In the genomic region with DNA sequence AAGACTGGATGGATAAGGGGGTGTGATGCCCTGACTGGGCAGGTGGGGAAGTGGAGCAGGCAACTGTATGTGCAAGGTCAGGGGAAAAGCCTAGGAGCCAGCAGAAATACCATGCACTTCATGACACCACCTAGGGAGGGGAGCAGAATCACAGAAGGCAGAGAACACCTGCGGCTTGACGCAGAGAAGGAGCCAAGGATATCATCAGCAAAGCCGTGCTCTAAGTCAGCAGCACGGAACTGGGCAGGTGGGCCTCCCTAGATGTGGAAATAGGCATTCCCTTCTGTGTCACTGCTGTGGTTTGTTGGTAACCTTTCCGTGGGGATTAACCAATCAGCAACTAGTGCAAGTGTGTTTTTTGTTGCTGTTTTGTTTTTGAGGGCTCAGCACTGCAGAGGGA, we compare ENCODE assay signal across 1 cellular context.
TF ChIP-seq lines count a peak whose summit lies in the region.

No MANE protein-coding gene starts in this region.

TF ChIP-seq in GM23338, 12 proteins besides CTCF, POLR2A, EP300 and RAD21 (continued from another document):
- TF ChIP-seq, protein P1, sequence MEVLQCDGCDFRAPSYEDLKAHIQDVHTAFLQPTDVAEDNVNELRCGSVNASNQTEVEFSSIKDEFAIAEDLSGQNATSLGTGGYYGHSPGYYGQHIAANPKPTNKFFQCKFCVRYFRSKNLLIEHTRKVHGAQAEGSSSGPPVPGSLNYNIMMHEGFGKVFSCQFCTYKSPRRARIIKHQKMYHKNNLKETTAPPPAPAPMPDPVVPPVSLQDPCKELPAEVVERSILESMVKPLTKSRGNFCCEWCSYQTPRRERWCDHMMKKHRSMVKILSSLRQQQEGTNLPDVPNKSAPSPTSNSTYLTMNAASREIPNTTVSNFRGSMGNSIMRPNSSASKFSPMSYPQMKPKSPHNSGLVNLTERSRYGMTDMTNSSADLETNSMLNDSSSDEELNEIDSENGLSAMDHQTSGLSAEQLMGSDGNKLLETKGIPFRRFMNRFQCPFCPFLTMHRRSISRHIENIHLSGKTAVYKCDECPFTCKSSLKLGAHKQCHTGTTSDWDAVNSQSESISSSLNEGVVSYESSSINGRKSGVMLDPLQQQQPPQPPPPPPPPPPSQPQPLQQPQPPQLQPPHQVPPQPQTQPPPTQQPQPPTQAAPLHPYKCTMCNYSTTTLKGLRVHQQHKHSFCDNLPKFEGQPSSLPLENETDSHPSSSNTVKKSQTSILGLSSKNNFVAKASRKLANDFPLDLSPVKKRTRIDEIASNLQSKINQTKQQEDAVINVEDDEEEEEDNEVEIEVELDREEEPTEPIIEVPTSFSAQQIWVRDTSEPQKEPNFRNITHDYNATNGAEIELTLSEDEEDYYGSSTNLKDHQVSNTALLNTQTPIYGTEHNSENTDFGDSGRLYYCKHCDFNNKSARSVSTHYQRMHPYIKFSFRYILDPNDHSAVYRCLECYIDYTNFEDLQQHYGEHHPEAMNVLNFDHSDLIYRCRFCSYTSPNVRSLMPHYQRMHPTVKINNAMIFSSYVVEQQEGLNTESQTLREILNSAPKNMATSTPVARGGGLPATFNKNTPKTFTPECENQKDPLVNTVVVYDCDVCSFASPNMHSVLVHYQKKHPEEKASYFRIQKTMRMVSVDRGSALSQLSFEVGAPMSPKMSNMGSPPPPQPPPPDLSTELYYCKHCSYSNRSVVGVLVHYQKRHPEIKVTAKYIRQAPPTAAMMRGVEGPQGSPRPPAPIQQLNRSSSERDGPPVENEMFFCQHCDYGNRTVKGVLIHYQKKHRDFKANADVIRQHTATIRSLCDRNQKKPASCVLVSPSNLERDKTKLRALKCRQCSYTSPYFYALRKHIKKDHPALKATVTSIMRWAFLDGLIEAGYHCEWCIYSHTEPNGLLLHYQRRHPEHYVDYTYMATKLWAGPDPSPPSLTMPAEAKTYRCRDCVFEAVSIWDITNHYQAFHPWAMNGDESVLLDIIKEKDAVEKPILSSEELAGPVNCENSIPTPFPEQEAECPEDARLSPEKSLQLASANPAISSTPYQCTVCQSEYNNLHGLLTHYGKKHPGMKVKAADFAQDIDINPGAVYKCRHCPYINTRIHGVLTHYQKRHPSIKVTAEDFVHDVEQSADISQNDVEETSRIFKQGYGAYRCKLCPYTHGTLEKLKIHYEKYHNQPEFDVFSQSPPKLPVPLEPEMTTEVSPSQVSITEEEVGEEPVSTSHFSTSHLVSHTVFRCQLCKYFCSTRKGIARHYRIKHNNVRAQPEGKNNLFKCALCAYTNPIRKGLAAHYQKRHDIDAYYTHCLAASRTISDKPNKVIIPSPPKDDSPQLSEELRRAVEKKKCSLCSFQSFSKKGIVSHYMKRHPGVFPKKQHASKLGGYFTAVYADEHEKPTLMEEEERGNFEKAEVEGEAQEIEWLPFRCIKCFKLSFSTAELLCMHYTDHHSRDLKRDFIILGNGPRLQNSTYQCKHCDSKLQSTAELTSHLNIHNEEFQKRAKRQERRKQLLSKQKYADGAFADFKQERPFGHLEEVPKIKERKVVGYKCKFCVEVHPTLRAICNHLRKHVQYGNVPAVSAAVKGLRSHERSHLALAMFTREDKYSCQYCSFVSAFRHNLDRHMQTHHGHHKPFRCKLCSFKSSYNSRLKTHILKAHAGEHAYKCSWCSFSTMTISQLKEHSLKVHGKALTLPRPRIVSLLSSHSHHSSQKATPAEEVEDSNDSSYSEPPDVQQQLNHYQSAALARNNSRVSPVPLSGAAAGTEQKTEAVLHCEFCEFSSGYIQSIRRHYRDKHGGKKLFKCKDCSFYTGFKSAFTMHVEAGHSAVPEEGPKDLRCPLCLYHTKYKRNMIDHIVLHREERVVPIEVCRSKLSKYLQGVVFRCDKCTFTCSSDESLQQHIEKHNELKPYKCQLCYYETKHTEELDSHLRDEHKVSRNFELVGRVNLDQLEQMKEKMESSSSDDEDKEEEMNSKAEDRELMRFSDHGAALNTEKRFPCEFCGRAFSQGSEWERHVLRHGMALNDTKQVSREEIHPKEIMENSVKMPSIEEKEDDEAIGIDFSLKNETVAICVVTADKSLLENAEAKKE (CRISPR knock-in tag; IDR thresholded peaks at IDR 0.05) = no peak
- TF ChIP-seq, protein P2, sequence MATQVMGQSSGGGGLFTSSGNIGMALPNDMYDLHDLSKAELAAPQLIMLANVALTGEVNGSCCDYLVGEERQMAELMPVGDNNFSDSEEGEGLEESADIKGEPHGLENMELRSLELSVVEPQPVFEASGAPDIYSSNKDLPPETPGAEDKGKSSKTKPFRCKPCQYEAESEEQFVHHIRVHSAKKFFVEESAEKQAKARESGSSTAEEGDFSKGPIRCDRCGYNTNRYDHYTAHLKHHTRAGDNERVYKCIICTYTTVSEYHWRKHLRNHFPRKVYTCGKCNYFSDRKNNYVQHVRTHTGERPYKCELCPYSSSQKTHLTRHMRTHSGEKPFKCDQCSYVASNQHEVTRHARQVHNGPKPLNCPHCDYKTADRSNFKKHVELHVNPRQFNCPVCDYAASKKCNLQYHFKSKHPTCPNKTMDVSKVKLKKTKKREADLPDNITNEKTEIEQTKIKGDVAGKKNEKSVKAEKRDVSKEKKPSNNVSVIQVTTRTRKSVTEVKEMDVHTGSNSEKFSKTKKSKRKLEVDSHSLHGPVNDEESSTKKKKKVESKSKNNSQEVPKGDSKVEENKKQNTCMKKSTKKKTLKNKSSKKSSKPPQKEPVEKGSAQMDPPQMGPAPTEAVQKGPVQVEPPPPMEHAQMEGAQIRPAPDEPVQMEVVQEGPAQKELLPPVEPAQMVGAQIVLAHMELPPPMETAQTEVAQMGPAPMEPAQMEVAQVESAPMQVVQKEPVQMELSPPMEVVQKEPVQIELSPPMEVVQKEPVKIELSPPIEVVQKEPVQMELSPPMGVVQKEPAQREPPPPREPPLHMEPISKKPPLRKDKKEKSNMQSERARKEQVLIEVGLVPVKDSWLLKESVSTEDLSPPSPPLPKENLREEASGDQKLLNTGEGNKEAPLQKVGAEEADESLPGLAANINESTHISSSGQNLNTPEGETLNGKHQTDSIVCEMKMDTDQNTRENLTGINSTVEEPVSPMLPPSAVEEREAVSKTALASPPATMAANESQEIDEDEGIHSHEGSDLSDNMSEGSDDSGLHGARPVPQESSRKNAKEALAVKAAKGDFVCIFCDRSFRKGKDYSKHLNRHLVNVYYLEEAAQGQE (IDR thresholded peaks at IDR 0.05; ENCODE audit: unreplicated experiment) = no peak
- TF ChIP-seq STAT1 (IDR thresholded peaks at IDR 0.05; ENCODE audit: unreplicated experiment) (no peak), CREB1 (CRISPR knock-in tag; IDR thresholded peaks at IDR 0.05; ENCODE audit: low read depth) (no peak), JUNB (IDR thresholded peaks at IDR 0.05; ENCODE audit: unreplicated experiment) (no peak), NANOG (IDR thresholded peaks at IDR 0.05; ENCODE audit: borderline replicate concordance) (no peak), ZNF114 (CRISPR knock-in tag; IDR thresholded peaks at IDR 0.05) (no peak)
